In genomic region chr14:70213721-70214282, GRCh38 we compare ENCODE assay signal across 1 cellular context.
TF ChIP-seq lines count a peak whose summit lies in the region.

No MANE protein-coding gene starts in this region.

TF ChIP-seq in K562, 482 proteins besides CTCF, POLR2A, EP300 and RAD21 (continued from another document):
- TF ChIP-seq, protein P1, sequence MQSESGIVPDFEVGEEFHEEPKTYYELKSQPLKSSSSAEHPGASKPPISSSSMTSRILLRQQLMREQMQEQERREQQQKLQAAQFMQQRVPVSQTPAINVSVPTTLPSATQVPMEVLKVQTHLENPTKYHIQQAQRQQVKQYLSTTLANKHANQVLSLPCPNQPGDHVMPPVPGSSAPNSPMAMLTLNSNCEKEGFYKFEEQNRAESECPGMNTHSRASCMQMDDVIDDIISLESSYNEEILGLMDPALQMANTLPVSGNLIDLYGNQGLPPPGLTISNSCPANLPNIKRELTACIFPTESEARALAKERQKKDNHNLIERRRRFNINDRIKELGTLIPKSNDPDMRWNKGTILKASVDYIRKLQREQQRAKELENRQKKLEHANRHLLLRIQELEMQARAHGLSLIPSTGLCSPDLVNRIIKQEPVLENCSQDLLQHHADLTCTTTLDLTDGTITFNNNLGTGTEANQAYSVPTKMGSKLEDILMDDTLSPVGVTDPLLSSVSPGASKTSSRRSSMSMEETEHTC (IDR thresholded peaks at IDR 0.05): 0 out of 2 replicates have a peak, but pooled peaks have one; percentile 15
- TF ChIP-seq MEIS2 (IDR thresholded peaks at IDR 0.05; ENCODE audit: partially characterized antibody): peak; percentile 79
- no peak for TF ChIP-seq JUND (IDR thresholded peaks at IDR 0.05; ENCODE audit: borderline replicate concordance, low read depth, low read length)
- 0 out of 3 replicates have a peak, but pooled peaks have one; percentile 21 for TF ChIP-seq JUND (tag; IDR thresholded peaks at IDR 0.05; ENCODE audit: borderline replicate concordance, low read depth, low read length)
- TF ChIP-seq BRD9 (IDR thresholded peaks at IDR 0.05; ENCODE audit: low read depth, partially characterized antibody): no peak
- peak; percentile 20; the same call in 1 of the 2 replicates for TF ChIP-seq RNF2 (IDR thresholded peaks at IDR 0.05)
- TF ChIP-seq SLC30A9 (CRISPR knock-in tag; IDR thresholded peaks at IDR 0.05): no peak
- TF ChIP-seq HES1 (IDR thresholded peaks at IDR 0.05; ENCODE audit: low read depth): peak; percentile 71
- peak; percentile 23; the same call in 1 of the 2 replicates for TF ChIP-seq BACH1 (tag; IDR thresholded peaks at IDR 0.05)
- TF ChIP-seq NCOA4 (IDR thresholded peaks at IDR 0.05; ENCODE audit: partially characterized antibody): no peak
- no peak for TF ChIP-seq PBX2 (CRISPR knock-in tag; IDR thresholded peaks at IDR 0.05; ENCODE audit: low read depth)
- TF ChIP-seq PBX2 (tag; conservative IDR thresholded peaks at IDR 0.05; ENCODE audit: low read depth): peak; percentile 56; the same call in 1 of the 2 replicates
- TF ChIP-seq XRCC4 (IDR thresholded peaks at IDR 0.05; ENCODE audit: extremely low read depth, insufficient read depth, insufficient read length): no peak
- peak; percentile 6; the same call in 1 of the 2 replicates for TF ChIP-seq KLF16 (IDR thresholded peaks at IDR 0.05)
- 0 out of 4 replicates have a peak, but pooled peaks have one; percentile 22 to 35 for TF ChIP-seq KDM1A (IDR thresholded peaks at IDR 0.05)
- peak; percentile 42; the same call in 1 of the 2 replicates for TF ChIP-seq CTBP1 (IDR thresholded peaks at IDR 0.05; ENCODE audit: borderline replicate concordance)
- TF ChIP-seq NFE2 (IDR thresholded peaks at IDR 0.05; ENCODE audit: low read depth): 0 out of 2 replicates have a peak, but pooled peaks have one; percentile 4
- no peak for TF ChIP-seq E2F5 (CRISPR knock-in tag; IDR thresholded peaks at IDR 0.05)
- TF ChIP-seq NR2C2 (CRISPR knock-in tag; IDR thresholded peaks at IDR 0.05): no peak
- 0 out of 2 replicates have a peak, but pooled peaks have one; percentile 11 for TF ChIP-seq NR2C2 (tag; IDR thresholded peaks at IDR 0.05)
- TF ChIP-seq SOX6 (IDR thresholded peaks at IDR 0.05): peak; percentile 72; the same call in 1 of the 2 replicates
TF ChIP-seq in K562: peak in this region for 20.
